In the genomic region with DNA sequence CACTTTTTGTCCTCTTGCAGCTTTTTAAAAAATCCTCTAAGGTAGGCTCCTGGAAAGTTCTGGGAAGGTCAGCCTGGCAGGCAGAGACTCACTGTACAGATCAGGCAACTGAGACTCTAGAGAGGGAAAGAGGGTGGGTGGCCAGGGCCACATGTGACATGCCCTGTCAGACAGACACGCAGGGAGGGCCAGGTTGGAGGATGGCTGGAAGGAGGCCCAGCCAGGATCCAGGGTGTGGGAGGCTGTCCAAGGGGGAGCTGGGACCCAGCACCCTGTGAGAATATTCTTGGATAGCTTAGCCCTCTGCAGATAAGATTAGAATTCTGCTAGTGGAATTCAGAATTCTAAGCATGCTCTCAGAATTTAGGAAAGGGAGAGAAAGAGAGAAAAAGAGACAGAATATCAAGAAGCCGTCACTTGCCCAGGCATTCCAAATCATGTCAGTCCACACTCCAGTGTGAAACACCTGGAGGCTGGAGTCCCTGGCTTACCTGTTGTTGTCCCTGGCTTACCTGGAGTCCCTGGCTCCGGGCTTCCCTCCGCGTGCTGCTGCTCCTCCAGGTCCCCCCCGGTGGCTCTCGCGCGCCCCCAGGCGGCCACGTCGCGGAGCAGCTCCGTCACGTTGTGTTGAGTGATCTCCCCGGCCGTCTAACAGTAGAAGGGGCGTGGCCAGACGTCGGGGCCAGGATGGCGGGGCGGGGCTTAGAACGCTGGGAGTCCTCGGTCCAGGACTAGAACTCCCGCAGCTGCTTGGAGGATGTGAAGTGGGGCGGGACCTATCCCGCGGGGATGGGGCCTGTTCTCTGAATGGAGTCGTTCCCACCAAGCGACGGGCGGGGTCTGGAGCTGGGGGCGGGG, we compare ENCODE assay signal across 8 cellular contexts. TPM values are rescaled to one million over a fixed set of nuclear protein-coding genes. Genes with fewer than 3 reads are reported as not detected.
DNase-seq lines count a peak whose midpoint lies in the region; ATAC-seq and TF ChIP-seq lines count a peak whose summit lies in the region.

No MANE protein-coding gene starts in this region.

- no peaks in the 10 kb centered on the region for H3K36me3 Mint-ChIP-seq in endothelial cell (ENCODE audit: low read depth, unreplicated experiment)

- H3K4me1 Mint-ChIP-seq in endothelial cell (ENCODE audit: unreplicated experiment) = no peaks in the 10 kb centered on the region

- in situ Hi-C loops in GM13976 (cut with MboI; ENCODE audit: low sequenced_read_pairs, unreplicated experiment) = no loop called here

- H3K4me3 Mint-ChIP-seq in endothelial cell (ENCODE audit: unreplicated experiment) = peak overlapping the region; percentile 37

- no peak overlapping the region for H3K27ac Mint-ChIP-seq in endothelial cell (ENCODE audit: unreplicated experiment)

- ATAC-seq in HG03521 (IDR thresholded peaks at IDR 0.05; ENCODE audit: unreplicated experiment) = no peak

- TF ChIP-seq CTCF in GM13976 (IDR thresholded peaks at IDR 0.05; ENCODE audit: borderline replicate concordance, control extremely low read depth, extremely low read depth, insufficient read depth, missing control alignments) = peak; percentile 93
- peak; percentile 85 for TF ChIP-seq CTCF in endothelial cell (IDR thresholded peaks at IDR 0.05; ENCODE audit: unreplicated experiment)

- peaks cover 10% of the 10 kb centered on the region for H3K27me3 Mint-ChIP-seq in endothelial cell (ENCODE audit: unreplicated experiment)

- DNase-seq in GM13976 (ENCODE audit: low spot score) (peak; percentile 99), KG1 (lab: John Stamatoyannopoulos, UW) (peak; percentile 86), OCI-M1 (lab: John Stamatoyannopoulos, UW) (peak; percentile 99), endothelial cell (ENCODE audit: low spot score) (peak; percentile 95), mucosa of gallbladder (ENCODE audit: low spot score) (peak; percentile 80)
- peak; percentile 71 for DNase-seq in activated CD8-positive, alpha-beta memory T cell treated with anti-CD3 and anti-CD28 coated beads, Interleukin-2, amount 50 U/mL, for 24 hours (ENCODE audit: extremely low read depth)
- DNase-seq in stimulated activated CD8-positive, alpha-beta memory T cell treated with anti-CD3 and anti-CD28 coated beads, Interleukin-7, amount 100 ng/mL, for 24 hours (ENCODE audit: low read depth) = peak; percentile 76

- no peaks in the 10 kb centered on the region for H3K9me3 Mint-ChIP-seq in endothelial cell (ENCODE audit: unreplicated experiment)

RNA-seq across cellular contexts. Expression of a gene that starts 2.8 kb away (rescaled TPM):
- total RNA-seq in endothelial cell (ENCODE audit: unreplicated experiment) = not detected
- not detected for total RNA-seq in mucosa of gallbladder

RNA-seq across cellular contexts. Expression of a gene that starts 6.1 kb away (rescaled TPM):
- total RNA-seq in endothelial cell (ENCODE audit: unreplicated experiment) = 2.2 TPM
- 7.3 TPM for total RNA-seq in mucosa of gallbladder

RNA-seq across cellular contexts. Expression of a gene that starts 11.4 kb away (rescaled TPM):
- total RNA-seq in endothelial cell (ENCODE audit: unreplicated experiment) (2.8 TPM), mucosa of gallbladder (0.72 TPM)

RNA-seq across cellular contexts. Expression of a gene that starts 19.7 kb away (rescaled TPM):
- total RNA-seq in endothelial cell (ENCODE audit: unreplicated experiment) (1.6 TPM), mucosa of gallbladder (not detected)

RNA-seq across cellular contexts. Expression of a gene that starts 42.9 kb away (rescaled TPM):
- total RNA-seq in endothelial cell (ENCODE audit: unreplicated experiment) = 136 TPM
- 189 TPM for total RNA-seq in mucosa of gallbladder
